Comparison of ENCODE assay signal across 17 cellular contexts in genomic region chr12:132513070-132513398, GRCh38. TPM values are rescaled to one million over a fixed set of nuclear protein-coding genes. Genes with fewer than 3 reads are reported as not detected.
DNase-seq lines count a peak whose midpoint lies in the region; ATAC-seq, FAIRE-seq and TF ChIP-seq lines count a peak whose summit lies in the region.
"Had no signal": no experiment of that assay in that cellular context is flagged by ENCODE, and none has a peak within 500 bp of the region (broad histone marks: within the 10 kb centered on the region; RNA-seq: fewer than 3 reads in every experiment).

No MANE protein-coding gene starts in this region.

- H4K20me1 ChIP-seq in astrocyte (ENCODE audit: insufficient read depth, low read length), result peaks cover 62% of the 10 kb centered on the region

- no peaks in the 10 kb centered on the region for H3K27me3 ChIP-seq in astrocyte (ENCODE audit: insufficient read depth, low read length)
- H3K27me3 ChIP-seq: MG63, pancreas had no signal

- no peak for FAIRE-seq in astrocyte (lab: Jason Lieb, UNC)
- FAIRE-seq: pancreas had no signal

- H3K4me2 ChIP-seq in astrocyte (ENCODE audit: low read length), result no peak overlapping the region
- H3K4me2 ChIP-seq: GM23338 had no signal

- H2AFZ ChIP-seq in astrocyte (ENCODE audit: low read depth, low read length), result no peak overlapping the region
- H2AFZ ChIP-seq: GM23338 had no signal

- H3K36me3 ChIP-seq in astrocyte (ENCODE audit: insufficient read depth, low read length), result no peaks in the 10 kb centered on the region

- peak; percentile 24 for DNase-seq in EL
- DNase-seq in astrocyte (ENCODE audit: low read depth), result peak; percentile 69
- peak; percentile 74 for DNase-seq in fibroblast of the aortic adventitia (ENCODE audit: low read depth)
- DNase-seq in stromal cell of bone marrow (ENCODE audit: low read depth), result peak; percentile 34
- DNase-seq in NCI-H345 (lab: John Stamatoyannopoulos, UW), result no peak
- DNase-seq: activated T-cell treated with anti-CD3 and anti-CD28 coated beads, Interleukin-2, amount 50 U/mL, for 48 hours; CD4-positive, CD25-positive, alpha-beta regulatory T cell; cortex of kidney; erythroblast; left colon; MG63; NCI-H187 treated with DMSO at 0.1 percent for 48 hours; NCI-H69 had no signal

- no peak overlapping the region for H3K27ac ChIP-seq in astrocyte (ENCODE audit: low read depth, low read length)

- ATAC-seq in GM21529 (IDR thresholded peaks at IDR 0.05; ENCODE audit: unreplicated experiment) (no peak), GM18498 (IDR thresholded peaks at IDR 0.05; ENCODE audit: unreplicated experiment) (no peak)
- ATAC-seq: left colon, pancreas had no signal

- TF ChIP-seq CTCF in astrocyte (IDR thresholded peaks at IDR 0.05; ENCODE audit: insufficient read depth, low read depth, low read length) (no peak), fibroblast of the aortic adventitia (IDR thresholded peaks at IDR 0.05; ENCODE audit: insufficient read depth, low read length) (no peak)

- H3K9ac ChIP-seq in astrocyte (ENCODE audit: low read length), result no peak overlapping the region

- H3K4me1 ChIP-seq in astrocyte (ENCODE audit: insufficient read depth, low read length), result peaks cover 7% of the 10 kb centered on the region

- peaks cover 4% of the 10 kb centered on the region for H3K9me3 Mint-ChIP-seq in astrocyte (ENCODE audit: unreplicated experiment)

- H3K36me3 Mint-ChIP-seq in astrocyte (ENCODE audit: low read depth, unreplicated experiment), result peaks cover 3% of the 10 kb centered on the region

- H3K4me3 ChIP-seq in astrocyte (ENCODE audit: insufficient read depth, low read depth, low read length) (no peak overlapping the region), fibroblast of the aortic adventitia (ENCODE audit: low read depth, low read length) (no peak overlapping the region)
- H3K4me3 ChIP-seq: GM23338, MG63, pancreas had no signal

- no peak overlapping the region for H3K4me3 Mint-ChIP-seq in astrocyte (ENCODE audit: unreplicated experiment)
- H3K4me3 Mint-ChIP-seq: CD4-positive, CD25-positive, alpha-beta regulatory T cell; GM23338 had no signal

- H3K27ac Mint-ChIP-seq in astrocyte (ENCODE audit: unreplicated experiment), result peak overlapping the region; percentile 66
- H3K27ac Mint-ChIP-seq: GM23338 had no signal

- H3K27me3 Mint-ChIP-seq in astrocyte (ENCODE audit: low read depth, unreplicated experiment), result no peaks in the 10 kb centered on the region

- H3K4me1 Mint-ChIP-seq in astrocyte (ENCODE audit: low read depth, unreplicated experiment), result peaks cover 8% of the 10 kb centered on the region
- H3K4me1 Mint-ChIP-seq: GM23338 had no signal

- peaks cover 3% of the 10 kb centered on the region for H3K79me2 ChIP-seq in astrocyte (ENCODE audit: insufficient read depth, low read length)

- H3K9me3 ChIP-seq in astrocyte (ENCODE audit: insufficient read depth, low read depth, low read length), result peaks cover 3% of the 10 kb centered on the region
- H3K9me3 ChIP-seq: MG63, pancreas had no signal

RNA-seq across cellular contexts. Expression of gene FBRSL1, which starts 23.1 kb away (rescaled TPM):
- 36.6 and 43.8 TPM in 2 replicates for total RNA-seq in astrocyte
- 5.2 and 10.3 TPM in 2 replicates for total RNA-seq in fibroblast of the aortic adventitia (ENCODE audit: low replicate concordance)
